ENCODE assay signal across 25 cellular contexts in genomic region chr7:99102361-99102760, GRCh38. TPM values are rescaled to one million over a fixed set of nuclear protein-coding genes. Genes with fewer than 3 reads are reported as not detected.
DNase-seq lines count a peak whose midpoint lies in the region; ATAC-seq, FAIRE-seq and TF ChIP-seq lines count a peak whose summit lies in the region.
"Had no signal": no experiment of that assay in that cellular context is flagged by ENCODE, and none has a peak within 500 bp of the region (broad histone marks: within the 10 kb centered on the region; RNA-seq: fewer than 3 reads in every experiment).

No MANE protein-coding gene starts in this region.

- H3K4me1 ChIP-seq in PC-9 (replicated peaks; ENCODE audit: insufficient read depth) = peaks cover 67% of the 10 kb centered on the region
- peaks cover 31% of the 10 kb centered on the region for H3K4me1 ChIP-seq in endothelial cell of umbilical vein (ENCODE audit: control insufficient read depth, extremely low read depth, insufficient read depth, low read length)

- H3K4me3 ChIP-seq in PC-9 (no peak overlapping the region), endothelial cell of umbilical vein (replicated peaks in 1 of 3; ENCODE audit: insufficient read depth in 1 of 3, low read depth in 1 of 3, low read length in 3 of 3) (no peak overlapping the region)
- H3K4me3 ChIP-seq: BLaER1, lower lobe of right lung had no signal

- H3K4me1 Mint-ChIP-seq in Calu3 (ENCODE audit: low read depth, unreplicated experiment) (peaks cover 47% of the 10 kb centered on the region), osteocyte (ENCODE audit: unreplicated experiment) (peaks cover 83% of the 10 kb centered on the region)

- H3K9me3 ChIP-seq in PC-9 (ENCODE audit: insufficient read depth, low read depth) (no peaks in the 10 kb centered on the region), endothelial cell of umbilical vein (replicated peaks; ENCODE audit: control insufficient read depth, insufficient read depth, low read length) (no peaks in the 10 kb centered on the region)

- H3K9ac ChIP-seq in endothelial cell of umbilical vein (replicated peaks; ENCODE audit: extremely low read depth, insufficient read depth, low read length) = no peak overlapping the region
- H3K9ac ChIP-seq: BLaER1 had no signal

- no peaks in the 10 kb centered on the region for H3K9me1 ChIP-seq in endothelial cell of umbilical vein (replicated peaks; ENCODE audit: control insufficient read depth, extremely low read depth, insufficient read depth, low read length)

- H3F3A ChIP-seq in PC-9 (ENCODE audit: insufficient read depth, low read depth) = peaks cover 54% of the 10 kb centered on the region

- H2AFZ ChIP-seq in PC-9 = no peak overlapping the region
- no peak overlapping the region for H2AFZ ChIP-seq in endothelial cell of umbilical vein (ENCODE audit: low read depth, low read length)

- CTCF ChIA-PET in Calu3 (lab: Charles Lee) = no interaction called here
- CTCF ChIA-PET in PC-9 (lab: Charles Lee) = no interaction called here
- CTCF ChIA-PET in endothelial cell of umbilical vein (lab: Charles Lee) = no interaction called here

- H3K27ac ChIP-seq in PC-9 (peak overlapping the region; percentile 82), endothelial cell of umbilical vein (ENCODE audit: insufficient read depth, low read depth, low read length) (peak overlapping the region; percentile 87)
- H3K27ac ChIP-seq: BLaER1, HL-60, lower lobe of right lung had no signal

- TF ChIP-seq POLR2A in endothelial cell of umbilical vein (IDR thresholded peaks at IDR 0.05; ENCODE audit: low read depth, low read length) = no peak

- peaks cover 100% of the 10 kb centered on the region for H3K79me2 ChIP-seq in PC-9 (ENCODE audit: low read depth)
- H3K79me2 ChIP-seq in endothelial cell of umbilical vein (ENCODE audit: control insufficient read depth, insufficient read depth, low read length) = peaks cover 86% of the 10 kb centered on the region

- peak overlapping the region; percentile 41; the same call in 1 of the 2 replicates for H3K4me2 ChIP-seq in PC-9
- H3K4me2 ChIP-seq in endothelial cell of umbilical vein (ENCODE audit: insufficient read depth, low read length) = peak overlapping the region; percentile 77

- H3K27ac Mint-ChIP-seq in Calu3 (ENCODE audit: unreplicated experiment) (peak overlapping the region; percentile 50), osteocyte (ENCODE audit: unreplicated experiment) (peak overlapping the region; percentile 92)

- dilution Hi-C loops in endothelial cell of umbilical vein (cut with MboI; ENCODE audit: extremely low pct_ligation_motif_present, low sequenced_read_pairs) = no loop called here

- FAIRE-seq in endothelial cell of umbilical vein (lab: Jason Lieb, UNC) = no peak
- FAIRE-seq: H54, urothelium cell line had no signal

- BruUV-seq in Calu3 (replicated peaks; lab: Mats Ljungman, UMichigan) (no TSS peak), PC-9 (replicated peaks; lab: Mats Ljungman, UMichigan) (no TSS peak), endothelial cell of umbilical vein (replicated peaks; lab: Mats Ljungman, UMichigan) (no TSS peak)

- H3K4me3 Mint-ChIP-seq in Calu3 (ENCODE audit: low read depth, unreplicated experiment) = no peak overlapping the region
- no peak overlapping the region for H3K4me3 Mint-ChIP-seq in osteocyte (ENCODE audit: unreplicated experiment)
- H3K4me3 Mint-ChIP-seq: activated naive CD8-positive, alpha-beta T cell treated with anti-CD3 and anti-CD28 coated beads for 36 hours had no signal

- no peaks in the 10 kb centered on the region for H3K27me3 Mint-ChIP-seq in Calu3 (ENCODE audit: unreplicated experiment)
- H3K27me3 Mint-ChIP-seq in osteocyte (ENCODE audit: unreplicated experiment) = no peaks in the 10 kb centered on the region
- H3K27me3 Mint-ChIP-seq: activated naive CD8-positive, alpha-beta T cell treated with anti-CD3 and anti-CD28 coated beads for 36 hours had no signal

- peaks cover 7% of the 10 kb centered on the region; the same call in 1 of the 2 replicates for H3K36me3 ChIP-seq in PC-9 (ENCODE audit: low read depth)
- H3K36me3 ChIP-seq in endothelial cell of umbilical vein (ENCODE audit: control insufficient read depth in 2 of 2, extremely low read depth in 1 of 2, insufficient read depth in 2 of 2, low read length in 2 of 2) = no peaks in the 10 kb centered on the region
- H3K36me3 ChIP-seq: lower lobe of right lung had no signal

- H3K27me3 ChIP-seq in PC-9 (ENCODE audit: insufficient read depth, low read depth) (no peaks in the 10 kb centered on the region), endothelial cell of umbilical vein (ENCODE audit: control insufficient read depth in 2 of 2, insufficient read depth in 2 of 2, low read length in 2 of 2) (no peaks in the 10 kb centered on the region)
- H3K27me3 ChIP-seq: BLaER1 had no signal

- DNase-seq in Calu3 (no peak), PC-9 (no peak), endothelial cell of umbilical vein (ENCODE audit: low read depth, low spot score) (no peak), osteocyte (ENCODE audit: extremely low spot score, unreplicated experiment) (no peak), hippocampal formation (lab: John Stamatoyannopoulos, UW) (no peak), SIG-M5 (lab: John Stamatoyannopoulos, UW) (no peak), left lobe of liver (ENCODE audit: low spot score) (no peak)
- DNase-seq: activated CD4-positive, CD25-positive, alpha-beta regulatory T cell; activated naive CD8-positive, alpha-beta T cell treated with anti-CD3 and anti-CD28 coated beads for 36 hours; cerebellar nuclear complex; islet precursor cell; lower lobe of right lung; NCI-H1048; NCI-H1930; NCI-H226; NCI-H774; posterior cingulate gyrus; substantia nigra; SW 1271 had no signal

- POLR2A ChIA-PET in PC-9 (lab: Charles Lee; ENCODE audit: unreplicated experiment) = no interaction called here
- POLR2A ChIA-PET in endothelial cell of umbilical vein (lab: Charles Lee) = no interaction called here

- intact Hi-C loops in Calu3 (cut with micrococcal nuclease; ENCODE audit: unreplicated experiment) = loop anchor here (10.0 kb wide), 1 partner anchor 212 kb away; no protein-coding TSS in a partner anchor
- intact Hi-C loops in PC-9 (cut with micrococcal nuclease; ENCODE audit: unreplicated experiment) = no loop called here
- intact Hi-C loops in endothelial cell of umbilical vein (cut with micrococcal nuclease) = loop anchor here (2.0 kb wide), 1 partner anchor 40 kb away; no protein-coding TSS in a partner anchor

- H4K20me1 ChIP-seq in PC-9 (ENCODE audit: insufficient read depth) = peaks cover 20% of the 10 kb centered on the region
- H4K20me1 ChIP-seq in endothelial cell of umbilical vein (replicated peaks; ENCODE audit: control insufficient read depth, extremely low read depth, insufficient read depth, low read length) = peaks cover 4% of the 10 kb centered on the region

- no peaks in the 10 kb centered on the region for H3K9me2 ChIP-seq in PC-9 (ENCODE audit: insufficient read depth)

- H3K36me3 Mint-ChIP-seq in Calu3 (ENCODE audit: insufficient read depth, unreplicated experiment) (peaks cover 10% of the 10 kb centered on the region), osteocyte (ENCODE audit: unreplicated experiment) (peaks cover 9% of the 10 kb centered on the region)

- ATAC-seq in HG02885 (IDR thresholded peaks at IDR 0.05; ENCODE audit: poor library complexity, unreplicated experiment) (no peak), left lobe of liver (no peak)
- ATAC-seq: lower lobe of right lung, Right ventricle myocardium inferior had no signal

- TF ChIP-seq CTCF in Calu3 (IDR thresholded peaks at IDR 0.05; ENCODE audit: unreplicated experiment) (no peak), PC-9 (conservative IDR thresholded peaks at IDR 0.05) (no peak), endothelial cell of umbilical vein (IDR thresholded peaks at IDR 0.05; ENCODE audit: extremely low read depth in 1 of 2, insufficient read depth in 1 of 2, low read depth in 1 of 2, low read length in 2 of 2) (no peak), osteocyte (IDR thresholded peaks at IDR 0.05) (no peak)

- H3K9me3 Mint-ChIP-seq in Calu3 (ENCODE audit: low read depth, unreplicated experiment) (no peaks in the 10 kb centered on the region), osteocyte (ENCODE audit: unreplicated experiment) (peaks cover 4% of the 10 kb centered on the region)

TF ChIP-seq in endothelial cell of umbilical vein, 7 proteins besides CTCF, POLR2A, EP300 and RAD21:
- TF ChIP-seq MAX (IDR thresholded peaks at IDR 0.05; ENCODE audit: insufficient read depth, insufficient read length) (no peak), EZH2 (IDR thresholded peaks at IDR 0.05; ENCODE audit: borderline replicate concordance, low read depth, low read length, severe bottlenecking) (no peak), FOS (IDR thresholded peaks at IDR 0.05; ENCODE audit: borderline replicate concordance, insufficient read depth, low read length) (peak; percentile 31), POLR2AphosphoS5 (IDR thresholded peaks at IDR 0.05; ENCODE audit: insufficient read depth, low read depth, low read length) (no peak), MYC (IDR thresholded peaks at IDR 0.05; ENCODE audit: low read depth, low read length) (no peak)

RNA-seq across cellular contexts. Expression of gene SMURF1, which starts 41.5 kb away (rescaled TPM):
- total RNA-seq in Calu3 (2022) = 28.2 and 29.7 TPM in 2 replicates
- total RNA-seq in PC-9 (2021) = 53.2 and 63.9 TPM in 2 replicates
- total RNA-seq in endothelial cell of umbilical vein = 22.3 and 22.8 TPM in 2 replicates
- polyA plus RNA-seq in endothelial cell of umbilical vein = 9.6 and 11.5 TPM in 2 replicates
- 10.9 and 12.2 TPM in 2 replicates for polyA plus RNA-seq in endothelial cell of umbilical vein (2011; cell fraction: cytosol; rRNA removed)
- 40.7 and 46.5 TPM in 2 replicates for polyA plus RNA-seq in endothelial cell of umbilical vein (2011; cell fraction: nucleus; rRNA removed)
- polyA plus RNA-seq in endothelial cell of umbilical vein (2012) = 15.3 and 16.8 TPM in 2 replicates
- polyA minus RNA-seq in endothelial cell of umbilical vein = 16.2 and 18.4 TPM in 2 replicates
- polyA minus RNA-seq in endothelial cell of umbilical vein (2011; cell fraction: cytosol; rRNA and poly(A)+ RNA removed) = 6.3 TPM
- 26.8 and 32.5 TPM in 2 replicates for polyA minus RNA-seq in endothelial cell of umbilical vein (2011; cell fraction: nucleus; rRNA and poly(A)+ RNA removed)
- 23.6 and 24.1 TPM in 2 replicates for total RNA-seq in osteocyte
- total RNA-seq in left lobe of liver = 13.5 TPM
